1 cellular context compared by ENCODE assay signal in the genomic region with DNA sequence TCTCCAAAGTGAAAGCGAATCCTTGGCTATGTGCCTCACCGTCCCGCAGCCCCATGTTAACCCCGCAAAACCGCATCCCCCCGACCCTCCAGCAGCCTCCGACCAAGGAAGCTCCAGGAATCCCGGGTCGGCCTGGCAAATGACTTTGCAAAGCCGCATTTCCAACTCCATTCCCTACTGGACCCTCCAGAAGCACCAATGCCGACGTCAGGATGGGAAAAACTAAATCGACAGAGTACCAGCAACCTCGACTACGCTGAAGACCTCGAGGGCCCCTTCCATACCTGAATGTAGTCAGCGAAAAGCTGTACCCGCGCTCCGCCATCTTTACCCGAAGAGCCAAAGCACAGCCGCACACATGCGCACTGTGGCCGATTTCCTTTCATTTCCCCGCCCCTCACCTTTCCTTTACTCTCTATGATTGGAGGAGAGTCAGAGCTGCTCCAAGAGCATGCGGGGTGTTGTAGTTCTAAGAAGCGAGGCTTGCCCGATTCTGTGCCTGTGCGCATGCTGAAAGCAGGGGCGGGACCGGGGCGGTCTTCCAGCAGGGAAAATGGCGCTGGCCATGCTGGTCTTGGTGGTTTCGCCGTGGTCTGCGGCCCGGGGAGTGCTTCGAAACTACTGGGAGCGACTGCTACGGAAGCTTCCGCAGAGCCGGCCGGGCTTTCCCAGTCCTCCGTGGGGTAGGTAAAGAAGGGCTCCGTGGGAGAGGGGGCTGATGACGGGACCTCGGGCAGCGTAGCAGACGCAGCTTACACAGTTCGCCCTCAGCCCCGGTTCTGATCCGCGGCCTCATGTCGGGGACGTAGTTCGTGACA.
TF ChIP-seq lines count a peak whose summit lies in the region.

A gene (plus strand): TSS at position 543 of the 818 bp plus-strand sequence. CDS start 11 bp downstream, at position 554.
A gene (minus strand): TSS at position 341 of the 818 bp plus-strand sequence. CDS start 16 bp downstream, at position 325.

TF ChIP-seq in GM12878, 131 proteins besides CTCF, POLR2A, EP300 and RAD21 (continued from another document):
- TF ChIP-seq, protein P1, sequence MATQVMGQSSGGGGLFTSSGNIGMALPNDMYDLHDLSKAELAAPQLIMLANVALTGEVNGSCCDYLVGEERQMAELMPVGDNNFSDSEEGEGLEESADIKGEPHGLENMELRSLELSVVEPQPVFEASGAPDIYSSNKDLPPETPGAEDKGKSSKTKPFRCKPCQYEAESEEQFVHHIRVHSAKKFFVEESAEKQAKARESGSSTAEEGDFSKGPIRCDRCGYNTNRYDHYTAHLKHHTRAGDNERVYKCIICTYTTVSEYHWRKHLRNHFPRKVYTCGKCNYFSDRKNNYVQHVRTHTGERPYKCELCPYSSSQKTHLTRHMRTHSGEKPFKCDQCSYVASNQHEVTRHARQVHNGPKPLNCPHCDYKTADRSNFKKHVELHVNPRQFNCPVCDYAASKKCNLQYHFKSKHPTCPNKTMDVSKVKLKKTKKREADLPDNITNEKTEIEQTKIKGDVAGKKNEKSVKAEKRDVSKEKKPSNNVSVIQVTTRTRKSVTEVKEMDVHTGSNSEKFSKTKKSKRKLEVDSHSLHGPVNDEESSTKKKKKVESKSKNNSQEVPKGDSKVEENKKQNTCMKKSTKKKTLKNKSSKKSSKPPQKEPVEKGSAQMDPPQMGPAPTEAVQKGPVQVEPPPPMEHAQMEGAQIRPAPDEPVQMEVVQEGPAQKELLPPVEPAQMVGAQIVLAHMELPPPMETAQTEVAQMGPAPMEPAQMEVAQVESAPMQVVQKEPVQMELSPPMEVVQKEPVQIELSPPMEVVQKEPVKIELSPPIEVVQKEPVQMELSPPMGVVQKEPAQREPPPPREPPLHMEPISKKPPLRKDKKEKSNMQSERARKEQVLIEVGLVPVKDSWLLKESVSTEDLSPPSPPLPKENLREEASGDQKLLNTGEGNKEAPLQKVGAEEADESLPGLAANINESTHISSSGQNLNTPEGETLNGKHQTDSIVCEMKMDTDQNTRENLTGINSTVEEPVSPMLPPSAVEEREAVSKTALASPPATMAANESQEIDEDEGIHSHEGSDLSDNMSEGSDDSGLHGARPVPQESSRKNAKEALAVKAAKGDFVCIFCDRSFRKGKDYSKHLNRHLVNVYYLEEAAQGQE (IDR thresholded peaks at IDR 0.05; ENCODE audit: low read depth, low read length), result no peak
- TF ChIP-seq, protein P2, sequence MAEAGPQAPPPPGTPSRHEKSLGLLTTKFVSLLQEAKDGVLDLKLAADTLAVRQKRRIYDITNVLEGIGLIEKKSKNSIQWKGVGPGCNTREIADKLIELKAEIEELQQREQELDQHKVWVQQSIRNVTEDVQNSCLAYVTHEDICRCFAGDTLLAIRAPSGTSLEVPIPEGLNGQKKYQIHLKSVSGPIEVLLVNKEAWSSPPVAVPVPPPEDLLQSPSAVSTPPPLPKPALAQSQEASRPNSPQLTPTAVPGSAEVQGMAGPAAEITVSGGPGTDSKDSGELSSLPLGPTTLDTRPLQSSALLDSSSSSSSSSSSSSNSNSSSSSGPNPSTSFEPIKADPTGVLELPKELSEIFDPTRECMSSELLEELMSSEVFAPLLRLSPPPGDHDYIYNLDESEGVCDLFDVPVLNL (IDR thresholded peaks at IDR 0.05; ENCODE audit: low read depth, low read length), result no peak
- TF ChIP-seq RAD51 (IDR thresholded peaks at IDR 0.05), result no peak
- TF ChIP-seq POLR2AphosphoS2 (IDR thresholded peaks at IDR 0.05; ENCODE audit: low read depth, low read length), result peak; percentile 64; the same call in 1 of the 2 replicates
- TF ChIP-seq, protein P3, sequence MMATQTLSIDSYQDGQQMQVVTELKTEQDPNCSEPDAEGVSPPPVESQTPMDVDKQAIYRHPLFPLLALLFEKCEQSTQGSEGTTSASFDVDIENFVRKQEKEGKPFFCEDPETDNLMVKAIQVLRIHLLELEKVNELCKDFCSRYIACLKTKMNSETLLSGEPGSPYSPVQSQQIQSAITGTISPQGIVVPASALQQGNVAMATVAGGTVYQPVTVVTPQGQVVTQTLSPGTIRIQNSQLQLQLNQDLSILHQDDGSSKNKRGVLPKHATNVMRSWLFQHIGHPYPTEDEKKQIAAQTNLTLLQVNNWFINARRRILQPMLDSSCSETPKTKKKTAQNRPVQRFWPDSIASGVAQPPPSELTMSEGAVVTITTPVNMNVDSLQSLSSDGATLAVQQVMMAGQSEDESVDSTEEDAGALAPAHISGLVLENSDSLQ (IDR thresholded peaks at IDR 0.05), result peak; percentile 35; the same call in 1 of the 2 replicates
- TF ChIP-seq, protein P4, sequence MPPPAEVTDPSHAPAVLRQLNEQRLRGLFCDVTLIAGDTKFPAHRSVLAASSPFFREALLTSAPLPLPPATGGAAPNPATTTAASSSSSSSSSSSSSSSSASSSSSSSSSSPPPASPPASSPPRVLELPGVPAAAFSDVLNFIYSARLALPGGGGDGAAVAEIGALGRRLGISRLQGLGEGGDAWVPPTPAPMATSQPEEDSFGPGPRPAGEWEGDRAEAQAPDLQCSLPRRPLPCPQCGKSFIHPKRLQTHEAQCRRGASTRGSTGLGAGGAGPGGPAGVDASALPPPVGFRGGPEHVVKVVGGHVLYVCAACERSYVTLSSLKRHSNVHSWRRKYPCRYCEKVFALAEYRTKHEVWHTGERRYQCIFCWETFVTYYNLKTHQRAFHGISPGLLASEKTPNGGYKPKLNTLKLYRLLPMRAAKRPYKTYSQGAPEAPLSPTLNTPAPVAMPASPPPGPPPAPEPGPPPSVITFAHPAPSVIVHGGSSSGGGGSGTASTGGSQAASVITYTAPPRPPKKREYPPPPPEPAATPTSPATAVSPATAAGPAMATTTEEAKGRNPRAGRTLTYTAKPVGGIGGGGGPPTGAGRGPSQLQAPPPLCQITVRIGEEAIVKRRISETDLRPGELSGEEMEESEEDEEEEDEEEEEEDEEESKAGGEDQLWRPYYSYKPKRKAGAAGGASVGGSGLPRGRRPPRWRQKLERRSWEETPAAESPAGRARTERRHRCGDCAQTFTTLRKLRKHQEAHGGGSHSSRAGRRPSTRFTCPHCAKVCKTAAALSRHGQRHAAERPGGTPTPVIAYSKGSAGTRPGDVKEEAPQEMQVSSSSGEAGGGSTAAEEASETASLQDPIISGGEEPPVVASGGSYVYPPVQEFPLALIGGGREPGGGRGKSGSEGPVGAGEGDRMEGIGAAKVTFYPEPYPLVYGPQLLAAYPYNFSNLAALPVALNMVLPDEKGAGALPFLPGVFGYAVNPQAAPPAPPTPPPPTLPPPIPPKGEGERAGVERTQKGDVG (CRISPR knock-in tag; IDR thresholded peaks at IDR 0.05), result no peak
- 0 out of 2 replicates have a peak, but pooled peaks have one; percentile 44 for TF ChIP-seq TBL1XR1 (IDR thresholded peaks at IDR 0.05; ENCODE audit: low read depth, low read length)
- TF ChIP-seq, protein P5, sequence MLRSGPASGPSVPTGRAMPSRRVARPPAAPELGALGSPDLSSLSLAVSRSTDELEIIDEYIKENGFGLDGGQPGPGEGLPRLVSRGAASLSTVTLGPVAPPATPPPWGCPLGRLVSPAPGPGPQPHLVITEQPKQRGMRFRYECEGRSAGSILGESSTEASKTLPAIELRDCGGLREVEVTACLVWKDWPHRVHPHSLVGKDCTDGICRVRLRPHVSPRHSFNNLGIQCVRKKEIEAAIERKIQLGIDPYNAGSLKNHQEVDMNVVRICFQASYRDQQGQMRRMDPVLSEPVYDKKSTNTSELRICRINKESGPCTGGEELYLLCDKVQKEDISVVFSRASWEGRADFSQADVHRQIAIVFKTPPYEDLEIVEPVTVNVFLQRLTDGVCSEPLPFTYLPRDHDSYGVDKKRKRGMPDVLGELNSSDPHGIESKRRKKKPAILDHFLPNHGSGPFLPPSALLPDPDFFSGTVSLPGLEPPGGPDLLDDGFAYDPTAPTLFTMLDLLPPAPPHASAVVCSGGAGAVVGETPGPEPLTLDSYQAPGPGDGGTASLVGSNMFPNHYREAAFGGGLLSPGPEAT (IDR thresholded peaks at IDR 0.05; ENCODE audit: low read depth), result peak; percentile 59; the same call in 1 of the 2 replicates
- TF ChIP-seq RCOR1 (conservative IDR thresholded peaks at IDR 0.05; ENCODE audit: low read depth, low read length), result 0 out of 2 replicates have a peak, but pooled peaks have one; percentile 46
- no peak for TF ChIP-seq WRNIP1 (IDR thresholded peaks at IDR 0.05; ENCODE audit: borderline replicate concordance, low read depth, low read length)
- TF ChIP-seq MXI1 (IDR thresholded peaks at IDR 0.05; ENCODE audit: low read depth, low read length), result peak; percentile 97
- peak; percentile 90; the same call in 1 of the 2 replicates for TF ChIP-seq PML (IDR thresholded peaks at IDR 0.05; ENCODE audit: low read length)
- no peak for TF ChIP-seq NR2C2 (IDR thresholded peaks at IDR 0.05; ENCODE audit: borderline replicate concordance, control insufficient read depth, insufficient read length, low read depth)
- TF ChIP-seq IRF4 (IDR thresholded peaks at IDR 0.05; ENCODE audit: low read depth, low read length), result no peak
- TF ChIP-seq, protein P6, sequence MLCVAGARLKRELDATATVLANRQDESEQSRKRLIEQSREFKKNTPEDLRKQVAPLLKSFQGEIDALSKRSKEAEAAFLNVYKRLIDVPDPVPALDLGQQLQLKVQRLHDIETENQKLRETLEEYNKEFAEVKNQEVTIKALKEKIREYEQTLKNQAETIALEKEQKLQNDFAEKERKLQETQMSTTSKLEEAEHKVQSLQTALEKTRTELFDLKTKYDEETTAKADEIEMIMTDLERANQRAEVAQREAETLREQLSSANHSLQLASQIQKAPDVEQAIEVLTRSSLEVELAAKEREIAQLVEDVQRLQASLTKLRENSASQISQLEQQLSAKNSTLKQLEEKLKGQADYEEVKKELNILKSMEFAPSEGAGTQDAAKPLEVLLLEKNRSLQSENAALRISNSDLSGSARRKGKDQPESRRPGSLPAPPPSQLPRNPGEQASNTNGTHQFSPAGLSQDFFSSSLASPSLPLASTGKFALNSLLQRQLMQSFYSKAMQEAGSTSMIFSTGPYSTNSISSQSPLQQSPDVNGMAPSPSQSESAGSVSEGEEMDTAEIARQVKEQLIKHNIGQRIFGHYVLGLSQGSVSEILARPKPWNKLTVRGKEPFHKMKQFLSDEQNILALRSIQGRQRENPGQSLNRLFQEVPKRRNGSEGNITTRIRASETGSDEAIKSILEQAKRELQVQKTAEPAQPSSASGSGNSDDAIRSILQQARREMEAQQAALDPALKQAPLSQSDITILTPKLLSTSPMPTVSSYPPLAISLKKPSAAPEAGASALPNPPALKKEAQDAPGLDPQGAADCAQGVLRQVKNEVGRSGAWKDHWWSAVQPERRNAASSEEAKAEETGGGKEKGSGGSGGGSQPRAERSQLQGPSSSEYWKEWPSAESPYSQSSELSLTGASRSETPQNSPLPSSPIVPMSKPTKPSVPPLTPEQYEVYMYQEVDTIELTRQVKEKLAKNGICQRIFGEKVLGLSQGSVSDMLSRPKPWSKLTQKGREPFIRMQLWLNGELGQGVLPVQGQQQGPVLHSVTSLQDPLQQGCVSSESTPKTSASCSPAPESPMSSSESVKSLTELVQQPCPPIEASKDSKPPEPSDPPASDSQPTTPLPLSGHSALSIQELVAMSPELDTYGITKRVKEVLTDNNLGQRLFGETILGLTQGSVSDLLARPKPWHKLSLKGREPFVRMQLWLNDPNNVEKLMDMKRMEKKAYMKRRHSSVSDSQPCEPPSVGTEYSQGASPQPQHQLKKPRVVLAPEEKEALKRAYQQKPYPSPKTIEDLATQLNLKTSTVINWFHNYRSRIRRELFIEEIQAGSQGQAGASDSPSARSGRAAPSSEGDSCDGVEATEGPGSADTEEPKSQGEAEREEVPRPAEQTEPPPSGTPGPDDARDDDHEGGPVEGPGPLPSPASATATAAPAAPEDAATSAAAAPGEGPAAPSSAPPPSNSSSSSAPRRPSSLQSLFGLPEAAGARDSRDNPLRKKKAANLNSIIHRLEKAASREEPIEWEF (IDR thresholded peaks at IDR 0.05; ENCODE audit: insufficient replicate concordance, low read depth, low read length), result no peak
- TF ChIP-seq, protein P7, sequence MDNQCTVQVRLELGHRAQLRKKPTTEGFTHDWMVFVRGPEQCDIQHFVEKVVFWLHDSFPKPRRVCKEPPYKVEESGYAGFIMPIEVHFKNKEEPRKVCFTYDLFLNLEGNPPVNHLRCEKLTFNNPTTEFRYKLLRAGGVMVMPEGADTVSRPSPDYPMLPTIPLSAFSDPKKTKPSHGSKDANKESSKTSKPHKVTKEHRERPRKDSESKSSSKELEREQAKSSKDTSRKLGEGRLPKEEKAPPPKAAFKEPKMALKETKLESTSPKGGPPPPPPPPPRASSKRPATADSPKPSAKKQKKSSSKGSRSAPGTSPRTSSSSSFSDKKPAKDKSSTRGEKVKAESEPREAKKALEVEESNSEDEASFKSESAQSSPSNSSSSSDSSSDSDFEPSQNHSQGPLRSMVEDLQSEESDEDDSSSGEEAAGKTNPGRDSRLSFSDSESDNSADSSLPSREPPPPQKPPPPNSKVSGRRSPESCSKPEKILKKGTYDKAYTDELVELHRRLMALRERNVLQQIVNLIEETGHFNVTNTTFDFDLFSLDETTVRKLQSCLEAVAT (IDR thresholded peaks at IDR 0.05), result 0 out of 2 replicates have a peak, but pooled peaks have one; percentile 68
- no peak for TF ChIP-seq CBX3 (IDR thresholded peaks at IDR 0.05; ENCODE audit: borderline replicate concordance, low read depth)
- TF ChIP-seq HDGF (IDR thresholded peaks at IDR 0.05), result peak; percentile 21; the same call in 1 of the 2 replicates
- TF ChIP-seq TAF1 (IDR thresholded peaks at IDR 0.05; ENCODE audit: borderline replicate concordance, low read depth, low read length), result peak; percentile 97
- TF ChIP-seq STAT3 (IDR thresholded peaks at IDR 0.05; ENCODE audit: low read depth, low read length), result no peak
- TF ChIP-seq, protein P8, sequence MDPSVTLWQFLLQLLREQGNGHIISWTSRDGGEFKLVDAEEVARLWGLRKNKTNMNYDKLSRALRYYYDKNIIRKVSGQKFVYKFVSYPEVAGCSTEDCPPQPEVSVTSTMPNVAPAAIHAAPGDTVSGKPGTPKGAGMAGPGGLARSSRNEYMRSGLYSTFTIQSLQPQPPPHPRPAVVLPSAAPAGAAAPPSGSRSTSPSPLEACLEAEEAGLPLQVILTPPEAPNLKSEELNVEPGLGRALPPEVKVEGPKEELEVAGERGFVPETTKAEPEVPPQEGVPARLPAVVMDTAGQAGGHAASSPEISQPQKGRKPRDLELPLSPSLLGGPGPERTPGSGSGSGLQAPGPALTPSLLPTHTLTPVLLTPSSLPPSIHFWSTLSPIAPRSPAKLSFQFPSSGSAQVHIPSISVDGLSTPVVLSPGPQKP (IDR thresholded peaks at IDR 0.05; ENCODE audit: low read depth, low read length), result peak; percentile 52; the same call in 1 of the 2 replicates
- TF ChIP-seq, protein P9, sequence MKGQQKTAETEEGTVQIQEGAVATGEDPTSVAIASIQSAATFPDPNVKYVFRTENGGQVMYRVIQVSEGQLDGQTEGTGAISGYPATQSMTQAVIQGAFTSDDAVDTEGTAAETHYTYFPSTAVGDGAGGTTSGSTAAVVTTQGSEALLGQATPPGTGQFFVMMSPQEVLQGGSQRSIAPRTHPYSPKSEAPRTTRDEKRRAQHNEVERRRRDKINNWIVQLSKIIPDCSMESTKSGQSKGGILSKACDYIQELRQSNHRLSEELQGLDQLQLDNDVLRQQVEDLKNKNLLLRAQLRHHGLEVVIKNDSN (IDR thresholded peaks at IDR 0.05; ENCODE audit: borderline replicate concordance, extremely low read length, insufficient read depth, low read depth, low read length), result no peak
- no peak for TF ChIP-seq KAT2A (conservative IDR thresholded peaks at IDR 0.05; ENCODE audit: control insufficient read depth, low read depth, low read length)
- TF ChIP-seq, protein P10, sequence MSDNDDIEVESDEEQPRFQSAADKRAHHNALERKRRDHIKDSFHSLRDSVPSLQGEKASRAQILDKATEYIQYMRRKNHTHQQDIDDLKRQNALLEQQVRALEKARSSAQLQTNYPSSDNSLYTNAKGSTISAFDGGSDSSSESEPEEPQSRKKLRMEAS (IDR thresholded peaks at IDR 0.05; ENCODE audit: low read depth, low read length), result peak; percentile 81
- TF ChIP-seq TARDBP (IDR thresholded peaks at IDR 0.05; ENCODE audit: borderline replicate concordance), result peak; percentile 49; the same call in 1 of the 2 replicates
